ENCODE assay signal across 8 cellular contexts in genomic region chr9:96618209-96619108, GRCh38. TPM values are rescaled to one million over a fixed set of nuclear protein-coding genes. Genes with fewer than 3 reads are reported as not detected.
DNase-seq lines count a peak whose midpoint lies in the region; ATAC-seq and TF ChIP-seq lines count a peak whose summit lies in the region.

No MANE protein-coding gene starts in this region.

- H3K4me1 ChIP-seq in CD4-positive, CD25-positive, alpha-beta regulatory T cell (ENCODE audit: control insufficient read depth, insufficient read depth, low read length, poor library complexity, severe bottlenecking) = peaks cover 9% of the 10 kb centered on the region

- H3K9me3 Mint-ChIP-seq in CD4-positive, CD25-positive, alpha-beta regulatory T cell = peaks cover 0 to 4% (median 0%) of the 10 kb centered on the region in 7 donors
- no peaks in the 10 kb centered on the region for H3K9me3 Mint-ChIP-seq in activated T-helper 2 cell treated with anti-CD3 and anti-CD28 coated beads, Interferon-gamma antibody, Interleukin-2, Interleukin-4, amounts not matched to agents 10 μg/mL and 5 μg/mL and 100 μg/mL, durations not matched to agents 14 hours and 24 hours and 36 hours
- no peaks in the 10 kb centered on the region for H3K9me3 Mint-ChIP-seq in natural killer cell treated with Interleukin-12 subunit alpha and Interleukin-12 subunit beta and Interleukin-15 and Interleukin-18, amount 100 ng/mL, for 72 hours
- no peaks in the 10 kb centered on the region for H3K9me3 Mint-ChIP-seq in type B pancreatic cell

- H3K36me3 ChIP-seq in CD4-positive, CD25-positive, alpha-beta regulatory T cell (ENCODE audit: control insufficient read depth, insufficient read depth, low read length) = no peaks in the 10 kb centered on the region
- no peaks in the 10 kb centered on the region for H3K36me3 ChIP-seq in MG63

- H3K36me3 Mint-ChIP-seq in CD4-positive, CD25-positive, alpha-beta regulatory T cell = no peaks in the 10 kb centered on the region
- H3K36me3 Mint-ChIP-seq in activated T-helper 2 cell treated with anti-CD3 and anti-CD28 coated beads, Interferon-gamma antibody, Interleukin-2, Interleukin-4, amounts not matched to agents 10 μg/mL and 5 μg/mL and 100 μg/mL, durations not matched to agents 14 hours and 24 hours and 36 hours (ENCODE audit: low read depth) = no peaks in the 10 kb centered on the region
- no peaks in the 10 kb centered on the region for H3K36me3 Mint-ChIP-seq in natural killer cell treated with Interleukin-12 subunit alpha and Interleukin-12 subunit beta and Interleukin-15 and Interleukin-18, amount 100 ng/mL, for 72 hours
- no peaks in the 10 kb centered on the region for H3K36me3 Mint-ChIP-seq in type B pancreatic cell

- H3K9me3 ChIP-seq in CD4-positive, CD25-positive, alpha-beta regulatory T cell (ENCODE audit: control insufficient read depth in 2 of 2, low read length in 2 of 2) = no peaks in the 10 kb centered on the region
- H3K9me3 ChIP-seq in MG63 = no peaks in the 10 kb centered on the region

- ATAC-seq in CD4-positive, CD25-positive, alpha-beta regulatory T cell (ENCODE audit: low read depth in 2 of 2) = no peak
- peak in 1 of 2 donors; percentile 18 for ATAC-seq in natural killer cell treated with Interleukin-12 subunit alpha and Interleukin-12 subunit beta and Interleukin-15 and Interleukin-18, amount 100 ng/mL, for 72 hours
- ATAC-seq in GM19328 (IDR thresholded peaks at IDR 0.05; ENCODE audit: unreplicated experiment) (no peak), HG02852 (IDR thresholded peaks at IDR 0.05; ENCODE audit: unreplicated experiment) (no peak)

- H3K4me3 ChIP-seq in CD4-positive, CD25-positive, alpha-beta regulatory T cell (ENCODE audit: low read depth, low read length) = no peak overlapping the region
- H3K4me3 ChIP-seq in MG63 (peak overlapping the region; percentile 57), fibroblast of villous mesenchyme (ENCODE audit: low read depth, low read length) (peak overlapping the region; percentile 68)

- no peak overlapping the region for H3K27ac Mint-ChIP-seq in CD4-positive, CD25-positive, alpha-beta regulatory T cell
- H3K27ac Mint-ChIP-seq in activated T-helper 2 cell treated with anti-CD3 and anti-CD28 coated beads, Interferon-gamma antibody, Interleukin-2, Interleukin-4, amounts not matched to agents 10 μg/mL and 5 μg/mL and 100 μg/mL, durations not matched to agents 14 hours and 24 hours and 36 hours = no peak overlapping the region
- H3K27ac Mint-ChIP-seq in natural killer cell treated with Interleukin-12 subunit alpha and Interleukin-12 subunit beta and Interleukin-15 and Interleukin-18, amount 100 ng/mL, for 72 hours = no peak overlapping the region
- peak overlapping the region; percentile 89 for H3K27ac Mint-ChIP-seq in type B pancreatic cell

- intact Hi-C loops in activated T-helper 2 cell treated with anti-CD3 and anti-CD28 coated beads, Interferon-gamma antibody, Interleukin-2, Interleukin-4, amounts not matched to agents 10 μg/mL and 5 μg/mL and 100 μg/mL, durations not matched to agents 14 hours and 24 hours and 36 hours (cut with micrococcal nuclease) = no loop called here

- H3K27ac ChIP-seq in CD4-positive, CD25-positive, alpha-beta regulatory T cell (ENCODE audit: insufficient read depth, low read length, poor library complexity, severe bottlenecking) = no peak overlapping the region

- H3K27me3 Mint-ChIP-seq in CD4-positive, CD25-positive, alpha-beta regulatory T cell = peaks cover 73% of the 10 kb centered on the region
- H3K27me3 Mint-ChIP-seq in activated T-helper 2 cell treated with anti-CD3 and anti-CD28 coated beads, Interferon-gamma antibody, Interleukin-2, Interleukin-4, amounts not matched to agents 10 μg/mL and 5 μg/mL and 100 μg/mL, durations not matched to agents 14 hours and 24 hours and 36 hours (ENCODE audit: low read depth) = peaks cover 52% of the 10 kb centered on the region
- peaks cover 35 to 46% of the 10 kb centered on the region in 2 donors for H3K27me3 Mint-ChIP-seq in natural killer cell treated with Interleukin-12 subunit alpha and Interleukin-12 subunit beta and Interleukin-15 and Interleukin-18, amount 100 ng/mL, for 72 hours
- peaks cover 4% of the 10 kb centered on the region for H3K27me3 Mint-ChIP-seq in type B pancreatic cell

- TF ChIP-seq CTCF in fibroblast of villous mesenchyme (IDR thresholded peaks at IDR 0.05; ENCODE audit: insufficient read depth, low read depth, low read length) (no peak), type B pancreatic cell (conservative IDR thresholded peaks at IDR 0.05) (no peak)

- H3K4me3 Mint-ChIP-seq in CD4-positive, CD25-positive, alpha-beta regulatory T cell = peak overlapping the region; percentile 45 to 79 (median 62)
- peak overlapping the region; percentile 61 for H3K4me3 Mint-ChIP-seq in activated T-helper 2 cell treated with anti-CD3 and anti-CD28 coated beads, Interferon-gamma antibody, Interleukin-2, Interleukin-4, amounts not matched to agents 10 μg/mL and 5 μg/mL and 100 μg/mL, durations not matched to agents 14 hours and 24 hours and 36 hours (ENCODE audit: low read depth)
- peak overlapping the region; percentile 40 for H3K4me3 Mint-ChIP-seq in natural killer cell treated with Interleukin-12 subunit alpha and Interleukin-12 subunit beta and Interleukin-15 and Interleukin-18, amount 100 ng/mL, for 72 hours
- H3K4me3 Mint-ChIP-seq in type B pancreatic cell = peak overlapping the region; percentile 88

- H3K4me1 Mint-ChIP-seq in CD4-positive, CD25-positive, alpha-beta regulatory T cell = peaks cover 5 to 15% (median 6%) of the 10 kb centered on the region in 4 donors
- H3K4me1 Mint-ChIP-seq in activated T-helper 2 cell treated with anti-CD3 and anti-CD28 coated beads, Interferon-gamma antibody, Interleukin-2, Interleukin-4, amounts not matched to agents 10 μg/mL and 5 μg/mL and 100 μg/mL, durations not matched to agents 14 hours and 24 hours and 36 hours (ENCODE audit: low read depth) = peaks cover 8% of the 10 kb centered on the region
- peaks cover 0 to 5% of the 10 kb centered on the region in 2 donors for H3K4me1 Mint-ChIP-seq in natural killer cell treated with Interleukin-12 subunit alpha and Interleukin-12 subunit beta and Interleukin-15 and Interleukin-18, amount 100 ng/mL, for 72 hours (ENCODE audit: low read depth in 2 of 2)
- H3K4me1 Mint-ChIP-seq in type B pancreatic cell (ENCODE audit: unreplicated experiment) = peaks cover 36% of the 10 kb centered on the region

- DNase-seq in CD4-positive, CD25-positive, alpha-beta regulatory T cell = no peak
- DNase-seq in MG63 (peak; percentile 69), fibroblast of villous mesenchyme (ENCODE audit: low read depth) (peak; percentile 37), type B pancreatic cell (ENCODE audit: extremely low spot score, unreplicated experiment) (no peak)
- DNase-seq in activated T-helper 2 cell treated with anti-CD3 and anti-CD28 coated beads, Interferon-gamma antibody, Interleukin-2, Interleukin-4, amounts not matched to agents 10 μg/mL and 5 μg/mL and 100 μg/mL, durations not matched to agents 14 hours and 24 hours and 36 hours (ENCODE audit: low spot score) = no peak
- DNase-seq in natural killer cell treated with Interleukin-12 subunit alpha and Interleukin-12 subunit beta and Interleukin-15 and Interleukin-18, amount 100 ng/mL, for 72 hours (ENCODE audit: low spot score) = no peak

- peaks cover 22% of the 10 kb centered on the region for H3K27me3 ChIP-seq in CD4-positive, CD25-positive, alpha-beta regulatory T cell (ENCODE audit: control insufficient read depth, insufficient read depth, low read length)
- H3K27me3 ChIP-seq in MG63 = no peaks in the 10 kb centered on the region

RNA-seq across cellular contexts. Expression of gene CDC14B, which starts 1.2 kb away (rescaled TPM):
- 7.1 TPM for total RNA-seq in CD4-positive, CD25-positive, alpha-beta regulatory T cell
- polyA plus RNA-seq in CD4-positive, CD25-positive, alpha-beta regulatory T cell = 10 to 100 TPM in 2 of 4 donors, 1 to 10 TPM in 2; 7.4 to 17.7 (median 10.1) TPM
- total RNA-seq in MG63 (2014; rRNA removed; shearing (Covaris generic); ENCODE audit: low replicate concordance) = 4.0 and 14.8 TPM in 2 replicates
- 6.5 and 6.9 TPM in 2 replicates for total RNA-seq in activated T-helper 2 cell treated with anti-CD3 and anti-CD28 coated beads, Interferon-gamma antibody, Interleukin-2, Interleukin-4, amounts not matched to agents 10 μg/mL and 5 μg/mL and 100 μg/mL, durations not matched to agents 14 hours and 24 hours and 36 hours
- 13.2 and 26.8 TPM in 2 replicates for total RNA-seq in fibroblast of villous mesenchyme
- total RNA-seq in natural killer cell treated with Interleukin-12 subunit alpha and Interleukin-12 subunit beta and Interleukin-15 and Interleukin-18, amount 100 ng/mL, for 72 hours = 1 to 10 TPM in 1 of 2 donors, under 1 TPM in 1; 0.45 to 3.1 TPM
- total RNA-seq in type B pancreatic cell (ENCODE audit: low replicate concordance) = 24.8 and 25.5 TPM in 2 replicates

RNA-seq across cellular contexts. Expression of gene PRXL2C, which starts 36.7 kb away (rescaled TPM):
- total RNA-seq in CD4-positive, CD25-positive, alpha-beta regulatory T cell = 20.9 TPM
- 10 to 100 TPM in 1 of 4 donors, 1 to 10 TPM in 3; 7.5 to 11.1 (median 9.6) TPM for polyA plus RNA-seq in CD4-positive, CD25-positive, alpha-beta regulatory T cell
- total RNA-seq in MG63 (2014; rRNA removed; shearing (Covaris generic); ENCODE audit: low replicate concordance) = 15.6 and 20.3 TPM in 2 replicates
- total RNA-seq in activated T-helper 2 cell treated with anti-CD3 and anti-CD28 coated beads, Interferon-gamma antibody, Interleukin-2, Interleukin-4, amounts not matched to agents 10 μg/mL and 5 μg/mL and 100 μg/mL, durations not matched to agents 14 hours and 24 hours and 36 hours = 11.1 and 13.8 TPM in 2 replicates
- total RNA-seq in fibroblast of villous mesenchyme = 15.5 and 21.6 TPM in 2 replicates
- 1 to 10 TPM; 2.5 to 4.8 TPM for total RNA-seq in natural killer cell treated with Interleukin-12 subunit alpha and Interleukin-12 subunit beta and Interleukin-15 and Interleukin-18, amount 100 ng/mL, for 72 hours
- total RNA-seq in type B pancreatic cell (ENCODE audit: low replicate concordance) = 5.6 and 7.5 TPM in 2 replicates

Comparison
In these comparisons a context has a peak if more than half of its experiments do, and no peak if none do; other contexts are left out.
1. DNase-seq: peak in MG63 (single experiment) and fibroblast of villous mesenchyme (single experiment); none in CD4-positive, CD25-positive, alpha-beta regulatory T cell (0 of 3), activated T-helper 2 cell treated with anti-CD3 and anti-CD28 coated beads, Interferon-gamma antibody, Interleukin-2, Interleukin-4, amounts not matched to agents 10 μg/mL and 5 μg/mL and 100 μg/mL, durations not matched to agents 14 hours and 24 hours and 36 hours (single experiment), natural killer cell treated with Interleukin-12 subunit alpha and Interleukin-12 subunit beta and Interleukin-15 and Interleukin-18, amount 100 ng/mL, for 72 hours (single experiment) and type B pancreatic cell (single experiment).
2. Peak in every context shown above with its lines, with median percentiles within 50 percentile points of each other: H3K4me3 Mint-ChIP-seq.